ENCODE assay signal across 8 cellular contexts in the genomic region with DNA sequence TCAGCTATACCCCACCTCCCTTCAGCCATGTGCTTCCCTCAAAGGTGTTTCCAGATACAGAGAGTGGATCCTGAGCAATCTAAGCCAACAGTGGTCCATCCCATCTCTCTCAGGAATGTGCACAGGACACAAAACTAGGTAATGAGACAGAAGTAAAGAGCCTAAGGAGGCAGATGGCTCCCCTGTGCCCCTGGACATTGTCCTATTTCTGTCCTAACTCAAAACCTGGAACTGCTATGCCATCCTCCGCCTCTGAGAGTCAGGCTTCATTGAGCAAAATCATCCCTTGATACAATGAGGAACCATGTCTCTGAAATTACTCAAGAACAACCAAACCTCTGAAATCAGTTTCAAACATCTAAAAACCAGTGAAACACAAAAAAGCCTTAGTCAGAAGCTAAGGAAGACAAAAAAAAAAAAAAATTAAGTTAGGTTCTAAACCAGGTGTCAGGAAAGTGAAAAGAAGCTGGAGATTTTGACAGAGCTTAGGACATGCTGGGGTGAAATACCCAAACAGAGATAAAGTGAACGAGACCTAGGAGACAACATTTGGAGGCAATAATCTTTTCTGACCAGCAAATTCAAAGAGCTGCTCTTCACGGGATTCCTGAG.
DNase-seq lines count a peak whose midpoint lies in the region; ATAC-seq and TF ChIP-seq lines count a peak whose summit lies in the region.

No MANE protein-coding gene starts in this region.

- DNase-seq in BE2C: no peak
- DNase-seq in SKM-1 (lab: John Stamatoyannopoulos, UW; ENCODE audit: unreplicated experiment): peak; percentile 21
- DNase-seq in fibroblast of pulmonary artery (ENCODE audit: low read depth): peak; percentile 11
- DNase-seq in suprapubic skin (ENCODE audit: low spot score in 2 of 2): no peak
- DNase-seq in NCI-H510A treated with DMSO at 0.1 percent for 48 hours (lab: John Stamatoyannopoulos, UW): no peak
- DNase-seq in activated gamma-delta T cell treated with Interleukin-2 at 50 U/mL for 16 hours: no peak

- H3K36me3 ChIP-seq in BE2C: no peaks in the 10 kb centered on the region
- H3K36me3 ChIP-seq in suprapubic skin: no peaks in the 10 kb centered on the region

- 89% methylated on average over 3 of the region's 3 CpGs for WGBS in suprapubic skin

- H3K27me3 ChIP-seq in BE2C (no peaks in the 10 kb centered on the region), suprapubic skin (no peaks in the 10 kb centered on the region)

- TF ChIP-seq POLR2A in suprapubic skin (IDR thresholded peaks at IDR 0.05): no peak

- no peak for TF ChIP-seq EP300 in suprapubic skin (IDR thresholded peaks at IDR 0.05)

- H3K9me3 ChIP-seq in BE2C (no peaks in the 10 kb centered on the region), suprapubic skin (no peaks in the 10 kb centered on the region)

- H3K4me1 ChIP-seq in BE2C (no peaks in the 10 kb centered on the region), suprapubic skin (peaks cover 34% of the 10 kb centered on the region)

- H3K27ac ChIP-seq in suprapubic skin: peak overlapping the region; percentile 5

- H3K4me3 ChIP-seq in BE2C (ENCODE audit: low read depth, low read length): no peak overlapping the region
- no peak overlapping the region for H3K4me3 ChIP-seq in fibroblast of pulmonary artery (replicated peaks; ENCODE audit: low read depth, low read length)
- H3K4me3 ChIP-seq in suprapubic skin: no peak overlapping the region

- ATAC-seq in GM18870 (IDR thresholded peaks at IDR 0.05; ENCODE audit: unreplicated experiment) (peak; percentile 38), HG03045 (IDR thresholded peaks at IDR 0.05; ENCODE audit: unreplicated experiment) (peak; percentile 48)

- peak; percentile 13; the same call in 1 of the 2 replicates for TF ChIP-seq CTCF in BE2C (IDR thresholded peaks at IDR 0.05; ENCODE audit: low read depth, low read length)
- peak; percentile 24 for TF ChIP-seq CTCF in fibroblast of pulmonary artery (IDR thresholded peaks at IDR 0.05; ENCODE audit: low read length, missing control alignments)
- peak in 1 of 2 donors; percentile 14 for TF ChIP-seq CTCF in suprapubic skin (IDR thresholded peaks at IDR 0.05)

Comparison
In these comparisons a context has a peak if more than half of its experiments do, and no peak if none do; other contexts are left out.
1. DNase-seq: peak in SKM-1 (single experiment) and fibroblast of pulmonary artery (single experiment); none in BE2C (single experiment), suprapubic skin (0 of 2), NCI-H510A treated with DMSO at 0.1 percent for 48 hours (single experiment) and activated gamma-delta T cell treated with Interleukin-2 at 50 U/mL for 16 hours (single experiment).